In genomic region chr6:18441253-18441979, GRCh38 we compare ENCODE assay signal across 26 cellular contexts. TPM values are rescaled to one million over a fixed set of nuclear protein-coding genes. Genes with fewer than 3 reads are reported as not detected.
"Had no signal": no experiment of that assay in that cellular context is flagged by ENCODE, and none has a peak within 500 bp of the region (broad histone marks: within the 10 kb centered on the region; RNA-seq: fewer than 3 reads in every experiment).

No MANE protein-coding gene starts in this region.

- DNase-seq: activated CD4-positive, alpha-beta T cell treated with anti-CD3 and anti-CD28 coated beads for 48 hours; activated CD4-positive, alpha-beta T cell treated with anti-CD3 and anti-CD28 coated beads, Interleukin-2, amount 50 U/mL, for 4 hours; activated CD4-positive, CD25-positive, alpha-beta regulatory T cell treated with anti-CD3 and anti-CD28 coated beads, Interleukin-2, amount 50 U/mL, for 72 hours; activated CD8-positive, alpha-beta memory T cell treated with anti-CD3 and anti-CD28 coated beads, Interleukin-2, amount 50 U/mL, for 48 hours; activated CD8-positive, alpha-beta T cell treated with anti-CD3 and anti-CD28 coated beads, Interleukin-2, amount 10 ng/mL, durations not matched to agents 7 days and 5 days; activated naive CD4-positive, alpha-beta T cell treated with anti-CD3 and anti-CD28 coated beads, Interleukin-2, amount 50 U/mL, for 16 hours; activated naive CD8-positive, alpha-beta T cell treated with anti-CD3 and anti-CD28 coated beads, Interleukin-2, amount 10 ng/mL, durations not matched to agents 7 days and 5 days; activated T-cell treated with anti-CD3 and anti-CD28 coated beads, Interleukin-2, amount 50 U/mL, for 1 hour; anterior cingulate cortex; cerebellar nuclear complex; MV-4-11; NCI-H1105; NCI-H1436; NCI-H1694 treated with DMSO at 0.1 percent for 48 hours; NCI-H2029 treated with DMSO at 0.1 percent for 48 hours; NCI-H2227 treated with DMSO at 0.1 percent for 48 hours; NCI-H446 treated with DMSO at 0.1 percent for 48 hours; NCI-H526; NCI-H774; PC-9; SIG-M5; T-helper 17 cell; T-helper 9 cell had no signal

- H3K9me3 ChIP-seq: adrenal gland had no signal

- H3K27ac ChIP-seq: adrenal gland, PC-9 had no signal

- H3K36me3 ChIP-seq: adrenal gland had no signal

- ATAC-seq: activated CD8-positive, alpha-beta T cell treated with anti-CD3 and anti-CD28 coated beads, Interleukin-2, amount 10 ng/mL, durations not matched to agents 7 days and 5 days; T-helper 17 cell; WTC11 had no signal

- H3K4me1 ChIP-seq: adrenal gland had no signal

- H3K4me3 ChIP-seq: adrenal gland, PC-9 had no signal

RNA-seq across cellular contexts. Expression of gene RNF144B, which starts 54.3 kb away (rescaled TPM):
- total RNA-seq: RPMI7951 had no signal
